Comparison of ENCODE assay signal across 10 cellular contexts in the genomic region with DNA sequence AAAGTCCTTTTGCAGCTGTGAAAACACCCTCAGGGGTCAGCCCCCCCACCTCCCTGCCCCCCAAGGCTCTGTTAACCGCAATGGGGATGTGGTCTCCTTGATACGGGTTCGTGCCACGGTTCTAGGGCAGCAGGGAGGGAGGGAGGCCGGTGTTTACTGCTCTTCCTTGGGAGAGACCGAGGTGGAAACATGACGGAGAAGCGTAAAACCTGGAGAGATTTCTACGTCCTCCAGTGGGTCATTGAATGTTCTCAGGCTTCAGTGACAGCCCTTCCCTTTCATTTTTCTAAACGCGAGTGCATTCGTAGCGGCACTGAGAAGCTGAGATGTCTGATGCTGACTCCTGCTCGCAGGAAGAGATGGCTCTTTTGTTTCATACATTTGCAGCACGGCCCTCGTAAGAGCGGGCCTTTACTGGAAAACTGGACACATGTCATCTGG. TPM values are rescaled to one million over a fixed set of nuclear protein-coding genes. Genes with fewer than 3 reads are reported as not detected.
A peak's percentile ranks its signal among the peaks of the same experiment; 100 is the strongest.
DNase-seq lines count a peak whose midpoint lies in the region; ATAC-seq, FAIRE-seq and TF ChIP-seq lines count a peak whose summit lies in the region.
"Had no signal": no experiment of that assay in that cellular context is flagged by ENCODE, and none has a peak within 500 bp of the region (broad histone marks: within the 10 kb centered on the region; RNA-seq: fewer than 3 reads in every experiment).

No MANE protein-coding gene starts in this region.

- no peaks in the 10 kb centered on the region for H3K9me3 Mint-ChIP-seq in CD8-positive, alpha-beta T cell
- H3K9me3 Mint-ChIP-seq in neural progenitor cell: peaks cover 29% of the 10 kb centered on the region

- peak overlapping the region; percentile 84 for H3K4me3 Mint-ChIP-seq in CD8-positive, alpha-beta T cell
- peak overlapping the region; percentile 81 for H3K4me3 Mint-ChIP-seq in neural progenitor cell

- intact Hi-C loops in CD8-positive, alpha-beta T cell (cut with DNase I, micrococcal nuclease): no loop called here
- intact Hi-C loops in dorsolateral prefrontal cortex (cut with DNase I) (loop anchor here (2.0 to 10.0 kb wide), 4 partner anchors 40 to 404 kb away; a partner anchor contains a TSS), pancreas (cut with DNase I) (no loop called here)

- peaks cover 38% of the 10 kb centered on the region for H3F3A ChIP-seq in neural progenitor cell (ENCODE audit: low read depth)

- H4K20me1 ChIP-seq in neural progenitor cell (ENCODE audit: low read depth): no peaks in the 10 kb centered on the region

- peaks cover 24% of the 10 kb centered on the region for H3K4me1 Mint-ChIP-seq in CD8-positive, alpha-beta T cell (ENCODE audit: low read depth)
- peaks cover 46% of the 10 kb centered on the region for H3K4me1 Mint-ChIP-seq in neural progenitor cell

- peaks cover 30% of the 10 kb centered on the region for H3K27me3 Mint-ChIP-seq in CD8-positive, alpha-beta T cell (ENCODE audit: low read depth)
- H3K27me3 Mint-ChIP-seq in neural progenitor cell (ENCODE audit: insufficient read depth, low read depth): peaks cover 19% of the 10 kb centered on the region

- H3K9me3 ChIP-seq in CD8-positive, alpha-beta T cell (ENCODE audit: low read length): no peaks in the 10 kb centered on the region
- no peaks in the 10 kb centered on the region for H3K9me3 ChIP-seq in neural progenitor cell (ENCODE audit: low read depth)
- no peaks in the 10 kb centered on the region for H3K9me3 ChIP-seq in pancreas

- H3K4me1 ChIP-seq in CD8-positive, alpha-beta T cell (ENCODE audit: insufficient read depth, low read length): peaks cover 21% of the 10 kb centered on the region
- H3K4me1 ChIP-seq in neural progenitor cell: peaks cover 50% of the 10 kb centered on the region
- no peaks in the 10 kb centered on the region for H3K4me1 ChIP-seq in pancreas
- H3K4me1 ChIP-seq: parathyroid adenoma had no signal

- H3K27me3 ChIP-seq in CD8-positive, alpha-beta T cell (ENCODE audit: insufficient read depth, low read length): no peaks in the 10 kb centered on the region
- no peaks in the 10 kb centered on the region for H3K27me3 ChIP-seq in dorsolateral prefrontal cortex
- no peaks in the 10 kb centered on the region for H3K27me3 ChIP-seq in neural progenitor cell
- H3K27me3 ChIP-seq in pancreas: peaks cover 0 to 12% (median 0%) of the 10 kb centered on the region in 4 donors

- no peak overlapping the region for H3K9ac ChIP-seq in neural progenitor cell
- H3K9ac ChIP-seq: parathyroid adenoma had no signal

- no peaks in the 10 kb centered on the region for H3K79me2 ChIP-seq in neural progenitor cell (ENCODE audit: low read depth)
- H3K79me2 ChIP-seq: parathyroid adenoma had no signal

- H3K4me2 ChIP-seq in neural progenitor cell: peak overlapping the region; percentile 70

- ATAC-seq in CD8-positive, alpha-beta T cell: peak; percentile 62
- no peak for ATAC-seq in pancreas
- ATAC-seq in GM18505 (IDR thresholded peaks at IDR 0.05; ENCODE audit: unreplicated experiment): no peak

- H2AFZ ChIP-seq in neural progenitor cell (replicated peaks): peak overlapping the region; percentile 44
- H2AFZ ChIP-seq: parathyroid adenoma had no signal

- peak overlapping the region; percentile 59 for H3K4me3 ChIP-seq in CD8-positive, alpha-beta T cell (ENCODE audit: low read depth, low read length)
- peak overlapping the region in 56 of 59 donors; percentile 10 to 73 (median 44) for H3K4me3 ChIP-seq in dorsolateral prefrontal cortex
- peak overlapping the region; percentile 9 for H3K4me3 ChIP-seq in neural progenitor cell
- H3K4me3 ChIP-seq in pancreas: no peak overlapping the region

- no peak for TF ChIP-seq CTCF in CD8-positive, alpha-beta T cell (IDR thresholded peaks at IDR 0.05)
- TF ChIP-seq CTCF in dorsolateral prefrontal cortex (IDR thresholded peaks at IDR 0.05 in 54 of 56, conservative IDR thresholded peaks at IDR 0.05 in 2 of 56; ENCODE audit: low read depth in 1 of 56, partially characterized antibody in 56 of 56) (no peak), neural progenitor cell (IDR thresholded peaks at IDR 0.05) (no peak), pancreas (IDR thresholded peaks at IDR 0.05) (no peak), D721Med (IDR thresholded peaks at IDR 0.05; ENCODE audit: insufficient read depth, missing control alignments) (no peak)

- H3K36me3 ChIP-seq in CD8-positive, alpha-beta T cell (ENCODE audit: insufficient read depth, low read length): no peaks in the 10 kb centered on the region
- no peaks in the 10 kb centered on the region for H3K36me3 ChIP-seq in neural progenitor cell
- H3K36me3 ChIP-seq in pancreas: no peaks in the 10 kb centered on the region
- H3K36me3 ChIP-seq: heart left ventricle had no signal

- no peaks in the 10 kb centered on the region for H3K36me3 Mint-ChIP-seq in CD8-positive, alpha-beta T cell
- peaks cover 5% of the 10 kb centered on the region for H3K36me3 Mint-ChIP-seq in neural progenitor cell

- FAIRE-seq in pancreas (lab: Jason Lieb, UNC): no peak
- FAIRE-seq in D721Med (lab: Jason Lieb, UNC): no peak

- CTCF ChIA-PET in CD8-positive, alpha-beta T cell (lab: Charles Lee): no interaction called here

- WGBS in pancreas, 2 donors: 44 to 47% methylated on average over 17 of the region's 17 CpGs

- DNase-seq in CD8-positive, alpha-beta T cell: peak in 6 of 7 experiments; percentile 12 to 64 (median 30)
- DNase-seq in NCI-H69 (lab: John Stamatoyannopoulos, UW) (peak; percentile 17), dorsolateral prefrontal cortex (no peak), neural progenitor cell (ENCODE audit: low spot score) (peak; percentile 22), pancreas (no peak), NCI-H748 treated with DMSO at 0.1 percent for 48 hours (lab: John Stamatoyannopoulos, UW) (no peak), D721Med (ENCODE audit: insufficient read length, low spot score) (no peak)
- DNase-seq: heart left ventricle had no signal

- TF ChIP-seq POLR2A in GM18505 (IDR thresholded peaks at IDR 0.05; ENCODE audit: borderline replicate concordance, extremely low read depth, insufficient read depth, insufficient read length): no peak

- no peak overlapping the region for H3K27ac ChIP-seq in CD8-positive, alpha-beta T cell (ENCODE audit: low read depth, low read length)
- H3K27ac ChIP-seq in dorsolateral prefrontal cortex: peak overlapping the region; percentile 61 to 100 (median 99)
- peak overlapping the region; percentile 90 for H3K27ac ChIP-seq in neural progenitor cell
- no peak overlapping the region for H3K27ac ChIP-seq in pancreas
- H3K27ac ChIP-seq: heart left ventricle, parathyroid adenoma had no signal

- POLR2A ChIA-PET in CD8-positive, alpha-beta T cell (lab: Charles Lee): interaction anchor here (1.0 to 1.2 kb wide), 2 partner anchors 27 to 35 kb away, joined by 3 read pairs; no protein-coding TSS in a partner anchor

- no peak overlapping the region for H3K27ac Mint-ChIP-seq in CD8-positive, alpha-beta T cell
- H3K27ac Mint-ChIP-seq in neural progenitor cell: peak overlapping the region; percentile 93

RNA-seq across cellular contexts. Expression of a gene that starts 40.5 kb away (rescaled TPM):
- total RNA-seq in CD8-positive, alpha-beta T cell: 10 to 100 TPM; 28.3 to 35.7 TPM
- total RNA-seq in dorsolateral prefrontal cortex (100 to 1,000 TPM in 51 of 120 experiments, 10 to 100 TPM in 69; 57.4 to 167 (median 97.8) TPM), neural progenitor cell (ENCODE audit: low replicate concordance) (36.0 and 40.8 TPM in 2 replicates), pancreas (10 to 100 TPM; 14.7 to 31.8 (median 17.5) TPM)
- polyA plus RNA-seq in pancreas: 10 to 100 TPM in 1 of 2 donors, 1 to 10 TPM in 1; 8.2 to 12.6 TPM

Comparison
In these comparisons a context has a peak if more than half of its experiments do, and no peak if none do; other contexts are left out.
1. DNase-seq: peak in CD8-positive, alpha-beta T cell (6 of 7), NCI-H69 (single experiment) and neural progenitor cell (single experiment); none in dorsolateral prefrontal cortex (0 of 10), pancreas (0 of 6), NCI-H748 treated with DMSO at 0.1 percent for 48 hours (single experiment) and D721Med (single experiment).
2. H3K27ac ChIP-seq: peak in dorsolateral prefrontal cortex (59 of 59) and neural progenitor cell (single experiment); none in CD8-positive, alpha-beta T cell (single experiment) and pancreas (0 of 4).
3. H3K4me3 ChIP-seq: peak in CD8-positive, alpha-beta T cell (single experiment), dorsolateral prefrontal cortex (56 of 59) and neural progenitor cell (single experiment); none in pancreas (0 of 4).
4. intact Hi-C loops: an anchor here in dorsolateral prefrontal cortex (2.0 to 10.0 kb wide); none called in CD8-positive, alpha-beta T cell and pancreas.